Comparison of ENCODE assay signal across 2 cellular contexts in the genomic region with DNA sequence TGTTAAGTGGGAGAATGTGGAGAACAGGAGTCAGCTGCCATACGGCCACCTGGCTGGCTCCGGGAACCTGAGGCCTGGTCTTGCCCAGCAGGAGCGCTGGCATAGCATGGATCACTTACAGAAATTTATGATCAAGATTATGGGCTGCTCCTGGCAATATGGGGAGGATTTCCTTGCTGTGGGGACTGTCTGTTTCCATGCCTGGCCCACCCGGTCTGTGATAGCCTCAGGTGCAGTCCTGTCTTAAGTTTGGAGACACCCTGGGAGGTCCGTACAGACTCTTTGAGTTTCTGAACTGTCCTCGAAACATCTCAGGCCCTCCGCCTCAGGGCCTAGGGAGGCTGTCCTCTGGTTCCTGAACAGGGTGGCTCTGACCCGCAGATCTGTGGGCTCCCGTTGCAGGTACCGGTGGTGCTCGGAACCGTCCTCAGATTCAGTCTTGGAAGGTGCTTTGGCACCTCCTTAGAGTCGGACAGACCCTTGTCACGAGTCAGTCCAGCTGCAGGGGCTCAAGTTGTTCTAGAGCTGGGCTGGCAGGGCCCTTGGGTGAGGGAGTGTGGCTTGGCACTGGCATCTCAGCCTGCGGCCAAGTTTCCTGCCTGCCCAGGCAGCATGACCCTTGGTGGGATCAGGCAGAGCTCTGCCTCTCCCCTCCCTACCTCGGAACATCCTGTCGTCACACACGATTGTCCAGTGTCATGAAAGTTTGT.
TF ChIP-seq lines count a peak whose summit lies in the region.

No MANE protein-coding gene starts in this region.

TF ChIP-seq in IMR-90, 13 proteins besides CTCF, POLR2A, EP300 and RAD21:
- TF ChIP-seq, protein P1, sequence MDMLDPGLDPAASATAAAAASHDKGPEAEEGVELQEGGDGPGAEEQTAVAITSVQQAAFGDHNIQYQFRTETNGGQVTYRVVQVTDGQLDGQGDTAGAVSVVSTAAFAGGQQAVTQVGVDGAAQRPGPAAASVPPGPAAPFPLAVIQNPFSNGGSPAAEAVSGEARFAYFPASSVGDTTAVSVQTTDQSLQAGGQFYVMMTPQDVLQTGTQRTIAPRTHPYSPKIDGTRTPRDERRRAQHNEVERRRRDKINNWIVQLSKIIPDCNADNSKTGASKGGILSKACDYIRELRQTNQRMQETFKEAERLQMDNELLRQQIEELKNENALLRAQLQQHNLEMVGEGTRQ (IDR thresholded peaks at IDR 0.05; ENCODE audit: low read depth, low read length), result no peak

TF ChIP-seq in K562, 482 proteins besides CTCF, POLR2A, EP300 and RAD21:
- TF ChIP-seq RBFOX2 (IDR thresholded peaks at IDR 0.05; ENCODE audit: low read depth, low read length), result 0 out of 2 replicates have a peak, but pooled peaks have one; percentile 20
- TF ChIP-seq ZZZ3 (IDR thresholded peaks at IDR 0.05), result no peak
